ENCODE assay signal across 17 cellular contexts in genomic region chr10:129744896-129745750, GRCh38.
A peak's percentile ranks its signal among the peaks of the same experiment; 100 is the strongest.
DNase-seq lines count a peak whose midpoint lies in the region; ATAC-seq and TF ChIP-seq lines count a peak whose summit lies in the region.
"Had no signal": no experiment of that assay in that cellular context is flagged by ENCODE, and none has a peak within 500 bp of the region (broad histone marks: within the 10 kb centered on the region; RNA-seq: fewer than 3 reads in every experiment).

No MANE protein-coding gene starts in this region.

- H3K27ac Mint-ChIP-seq in activated naive CD8-positive, alpha-beta T cell treated with anti-CD3 and anti-CD28 coated beads, Interleukin-2, amount 10 ng/mL, durations not matched to agents 7 days and 5 days = no peak overlapping the region
- no peak overlapping the region for H3K27ac Mint-ChIP-seq in activated naive CD8-positive, alpha-beta T cell treated with anti-CD3 and anti-CD28 coated beads for 36 hours
- H3K27ac Mint-ChIP-seq: HFFc6 had no signal

- H3K36me3 Mint-ChIP-seq in activated naive CD8-positive, alpha-beta T cell treated with anti-CD3 and anti-CD28 coated beads, Interleukin-2, amount 10 ng/mL, durations not matched to agents 7 days and 5 days = peaks cover 2% of the 10 kb centered on the region
- H3K36me3 Mint-ChIP-seq in activated naive CD8-positive, alpha-beta T cell treated with anti-CD3 and anti-CD28 coated beads for 36 hours = peaks cover 61% of the 10 kb centered on the region

- intact Hi-C loops in vagina (cut with DNase I) = no loop called here

- peaks cover 14 to 17% of the 10 kb centered on the region in 2 donors for H3K9me3 ChIP-seq in lung (ENCODE audit: control insufficient read depth in 2 of 2, insufficient read depth in 1 of 2, low read length in 1 of 2)
- H3K9me3 ChIP-seq in vagina = peaks cover 6% of the 10 kb centered on the region

- H3K4me3 ChIP-seq in coronary artery (no peak overlapping the region), lung (no peak overlapping the region), vagina (no peak overlapping the region)

- ATAC-seq in activated naive CD8-positive, alpha-beta T cell treated with anti-CD3 and anti-CD28 coated beads, Interleukin-2, amount 10 ng/mL, durations not matched to agents 7 days and 5 days (ENCODE audit: low read depth) = no peak
- ATAC-seq in lung (ENCODE audit: insufficient read depth, low FRiP score) = no peak
- ATAC-seq: PC-3 had no signal

- 97% methylated on average over 18 of the region's 18 CpGs for WGBS in lung, 2 donors

- no peak for TF ChIP-seq POLR2A in vagina (IDR thresholded peaks at IDR 0.05)

- H3K36me3 ChIP-seq in lung (ENCODE audit: control insufficient read depth in 2 of 2, insufficient read depth in 2 of 2, low read length in 2 of 2) = no peaks in the 10 kb centered on the region
- no peaks in the 10 kb centered on the region for H3K36me3 ChIP-seq in vagina

- H3K4me1 ChIP-seq in lung (ENCODE audit: control insufficient read depth in 2 of 2, insufficient read depth in 2 of 2, low read length in 2 of 2) (no peaks in the 10 kb centered on the region), vagina (no peaks in the 10 kb centered on the region)

- peaks cover 12% of the 10 kb centered on the region for H3K9me3 Mint-ChIP-seq in activated naive CD8-positive, alpha-beta T cell treated with anti-CD3 and anti-CD28 coated beads, Interleukin-2, amount 10 ng/mL, durations not matched to agents 7 days and 5 days
- peaks cover 35% of the 10 kb centered on the region for H3K9me3 Mint-ChIP-seq in activated naive CD8-positive, alpha-beta T cell treated with anti-CD3 and anti-CD28 coated beads for 36 hours

- H3K27me3 Mint-ChIP-seq in activated naive CD8-positive, alpha-beta T cell treated with anti-CD3 and anti-CD28 coated beads, Interleukin-2, amount 10 ng/mL, durations not matched to agents 7 days and 5 days = no peaks in the 10 kb centered on the region
- H3K27me3 Mint-ChIP-seq in activated naive CD8-positive, alpha-beta T cell treated with anti-CD3 and anti-CD28 coated beads for 36 hours = no peaks in the 10 kb centered on the region

- no peak overlapping the region for H3K27ac ChIP-seq in coronary artery
- H3K27ac ChIP-seq in lung (ENCODE audit: low read depth in 1 of 2, low read length in 1 of 2) = no peak overlapping the region
- no peak overlapping the region for H3K27ac ChIP-seq in vagina
- H3K27ac ChIP-seq: RWPE1 had no signal

- no peaks in the 10 kb centered on the region for H3K27me3 ChIP-seq in lung (ENCODE audit: control insufficient read depth, insufficient read depth)
- no peaks in the 10 kb centered on the region for H3K27me3 ChIP-seq in vagina

- peak; percentile 6 for DNase-seq in activated naive CD8-positive, alpha-beta T cell treated with anti-CD3 and anti-CD28 coated beads, Interleukin-2, amount 10 ng/mL, durations not matched to agents 7 days and 5 days
- no peak for DNase-seq in activated naive CD8-positive, alpha-beta T cell treated with anti-CD3 and anti-CD28 coated beads for 36 hours
- peak; percentile 68 for DNase-seq in coronary artery (ENCODE audit: low spot score)
- DNase-seq in lung (ENCODE audit: low spot score) = peak; percentile 21
- peak; percentile 27 to 89 for DNase-seq in vagina (ENCODE audit: extremely low spot score in 2 of 2)
- DNase-seq in NCI-H345 treated with DMSO at 0.1 percent for 48 hours (lab: John Stamatoyannopoulos, UW; ENCODE audit: unreplicated experiment) = no peak
- DNase-seq in NCI-H146 treated with DMSO at 0.1 percent for 48 hours (lab: John Stamatoyannopoulos, UW; ENCODE audit: unreplicated experiment) = no peak
- DNase-seq: C1 segment of cervical spinal cord, DMS79, HFFc6, KBM-7, NCI-H1105 treated with DMSO at 0.1 percent for 48 hours, NCI-H187 treated with DMSO at 0.1 percent for 48 hours, NCI-H345, NCI-H526, PC-3 had no signal

- TF ChIP-seq CTCF in coronary artery (IDR thresholded peaks at IDR 0.05) = no peak
- TF ChIP-seq CTCF in lung (IDR thresholded peaks at IDR 0.05; ENCODE audit: control extremely low read depth, extremely low read depth) = no peak
- no peak for TF ChIP-seq CTCF in vagina (IDR thresholded peaks at IDR 0.05)

- H3K4me3 Mint-ChIP-seq in activated naive CD8-positive, alpha-beta T cell treated with anti-CD3 and anti-CD28 coated beads, Interleukin-2, amount 10 ng/mL, durations not matched to agents 7 days and 5 days = no peak overlapping the region
- no peak overlapping the region for H3K4me3 Mint-ChIP-seq in activated naive CD8-positive, alpha-beta T cell treated with anti-CD3 and anti-CD28 coated beads for 36 hours
- H3K4me3 Mint-ChIP-seq: HFFc6 had no signal

- H3K4me1 Mint-ChIP-seq in activated naive CD8-positive, alpha-beta T cell treated with anti-CD3 and anti-CD28 coated beads, Interleukin-2, amount 10 ng/mL, durations not matched to agents 7 days and 5 days = no peaks in the 10 kb centered on the region
- H3K4me1 Mint-ChIP-seq in activated naive CD8-positive, alpha-beta T cell treated with anti-CD3 and anti-CD28 coated beads for 36 hours = no peaks in the 10 kb centered on the region

- POLR2A ChIA-PET in activated naive CD8-positive, alpha-beta T cell treated with anti-CD3 and anti-CD28 coated beads, Interleukin-2, amount 10 ng/mL, durations not matched to agents 7 days and 5 days (lab: Charles Lee) = no interaction called here

Comparison
In these comparisons a context has a peak if more than half of its experiments do, and no peak if none do; other contexts are left out.
1. DNase-seq: peak in activated naive CD8-positive, alpha-beta T cell treated with anti-CD3 and anti-CD28 coated beads, Interleukin-2, amount 10 ng/mL, durations not matched to agents 7 days and 5 days (single experiment), coronary artery (single experiment), lung (single experiment) and vagina (2 of 2); none in activated naive CD8-positive, alpha-beta T cell treated with anti-CD3 and anti-CD28 coated beads for 36 hours (single experiment), NCI-H345 treated with DMSO at 0.1 percent for 48 hours (single experiment) and NCI-H146 treated with DMSO at 0.1 percent for 48 hours (single experiment).